9 cellular contexts compared by ENCODE assay signal in genomic region chr12:107448198-107448597, GRCh38.
DNase-seq lines count a peak whose midpoint lies in the region; ATAC-seq and TF ChIP-seq lines count a peak whose summit lies in the region.
"Had no signal": no experiment of that assay in that cellular context is flagged by ENCODE, and none has a peak within 500 bp of the region (broad histone marks: within the 10 kb centered on the region; RNA-seq: fewer than 3 reads in every experiment).

No MANE protein-coding gene starts in this region.

- peak; percentile 34 for DNase-seq in DMS53 (lab: John Stamatoyannopoulos, UW)
- no peak for DNase-seq in DMS53 treated with DMSO at 0.1 percent for 48 hours (lab: John Stamatoyannopoulos, UW; ENCODE audit: unreplicated experiment)
- peak; percentile 66 for DNase-seq in Karpas-422
- DNase-seq in cerebellar cortex (ENCODE audit: low spot score), result peak; percentile 28
- DNase-seq in neural crest cell (ENCODE audit: low read depth, low spot score), result peak; percentile 10
- no peak for DNase-seq in hepatocyte (ENCODE audit: low spot score)
- DNase-seq: tibial artery had no signal

- H3K4me2 ChIP-seq in Karpas-422 (ENCODE audit: low read depth, low read length, poor library complexity, severe bottlenecking) (no peak overlapping the region), hepatocyte (no peak overlapping the region)

- WGBS in hepatocyte (ENCODE audit: low lambda C conversion rate, missing lambda C conversion rate), result 47% methylated on average over 1 of the region's 1 CpG

- H3K27me3 Mint-ChIP-seq in neural crest cell (ENCODE audit: low read depth), result peaks cover 25% of the 10 kb centered on the region

- H3K9me3 ChIP-seq in Karpas-422 (ENCODE audit: low read length) (no peaks in the 10 kb centered on the region), hepatocyte (ENCODE audit: low read depth) (no peaks in the 10 kb centered on the region)
- H3K9me3 ChIP-seq: tibial artery had no signal

- H3K4me3 Mint-ChIP-seq in neural crest cell, result no peak overlapping the region

- H3K27me3 ChIP-seq in Karpas-422 (ENCODE audit: low read length) (no peaks in the 10 kb centered on the region), hepatocyte (no peaks in the 10 kb centered on the region)
- H3K27me3 ChIP-seq: tibial artery had no signal

- no peak for ATAC-seq in GM18868 (IDR thresholded peaks at IDR 0.05; ENCODE audit: unreplicated experiment)
- ATAC-seq in GM18517 (IDR thresholded peaks at IDR 0.05; ENCODE audit: unreplicated experiment), result no peak

- no peaks in the 10 kb centered on the region for H3K36me3 Mint-ChIP-seq in neural crest cell (ENCODE audit: low read depth)

- no peak overlapping the region for H3K9ac ChIP-seq in Karpas-422 (ENCODE audit: low read length)

- H3K4me3 ChIP-seq in Karpas-422 (ENCODE audit: low read length), result no peak overlapping the region
- no peak overlapping the region for H3K4me3 ChIP-seq in hepatocyte
- H3K4me3 ChIP-seq: tibial artery had no signal

- no peaks in the 10 kb centered on the region for H4K20me1 ChIP-seq in Karpas-422 (ENCODE audit: insufficient read depth, low read depth, low read length)
- H4K20me1 ChIP-seq in hepatocyte (ENCODE audit: insufficient read depth, poor library complexity, severe bottlenecking), result no peaks in the 10 kb centered on the region

- no peaks in the 10 kb centered on the region for H3K4me1 ChIP-seq in Karpas-422 (ENCODE audit: low read length)
- no peaks in the 10 kb centered on the region for H3K4me1 ChIP-seq in hepatocyte (ENCODE audit: insufficient read depth)
- H3K4me1 ChIP-seq: tibial artery had no signal

- TF ChIP-seq CTCF in neural crest cell (conservative IDR thresholded peaks at IDR 0.05), result peak; percentile 47
- TF ChIP-seq CTCF in hepatocyte (IDR thresholded peaks at IDR 0.05; ENCODE audit: poor library complexity), result no peak

- no peaks in the 10 kb centered on the region for H3K9me2 ChIP-seq in Karpas-422 (replicated peaks; ENCODE audit: insufficient read depth, low read length)
- H3K9me2 ChIP-seq in hepatocyte (replicated peaks; ENCODE audit: insufficient read depth), result no peaks in the 10 kb centered on the region

- H3K9me3 Mint-ChIP-seq in neural crest cell, result no peaks in the 10 kb centered on the region

- H3K4me1 Mint-ChIP-seq in neural crest cell, result no peaks in the 10 kb centered on the region

- no peak overlapping the region for H3K27ac Mint-ChIP-seq in neural crest cell (ENCODE audit: unreplicated experiment)

- H3K27ac ChIP-seq in Karpas-422 (ENCODE audit: low read length), result no peak overlapping the region
- no peak overlapping the region for H3K27ac ChIP-seq in hepatocyte
- H3K27ac ChIP-seq: tibial artery had no signal

- H2AFZ ChIP-seq in Karpas-422 (ENCODE audit: low read length) (no peak overlapping the region), hepatocyte (no peak overlapping the region)

- H3K36me3 ChIP-seq in Karpas-422 (ENCODE audit: insufficient read depth, low read length) (no peaks in the 10 kb centered on the region), hepatocyte (replicated peaks; ENCODE audit: insufficient read depth, low read depth) (no peaks in the 10 kb centered on the region)
- H3K36me3 ChIP-seq: tibial artery had no signal

- H3K79me2 ChIP-seq in Karpas-422 (ENCODE audit: low read length) (no peaks in the 10 kb centered on the region), hepatocyte (no peaks in the 10 kb centered on the region)

Comparison
In these comparisons a context has a peak if more than half of its experiments do, and no peak if none do; other contexts are left out.
1. DNase-seq: peak in DMS53 (single experiment), Karpas-422 (single experiment), cerebellar cortex (single experiment) and neural crest cell (single experiment); none in DMS53 treated with DMSO at 0.1 percent for 48 hours (single experiment) and hepatocyte (single experiment).